Comparison of ENCODE assay signal across 18 cellular contexts in genomic region chr1:223765719-223766340, GRCh38. TPM values are rescaled to one million over a fixed set of nuclear protein-coding genes. Genes with fewer than 3 reads are reported as not detected.
DNase-seq lines count a peak whose midpoint lies in the region; ATAC-seq, FAIRE-seq and TF ChIP-seq lines count a peak whose summit lies in the region.
"Had no signal": no experiment of that assay in that cellular context is flagged by ENCODE, and none has a peak within 500 bp of the region (broad histone marks: within the 10 kb centered on the region; RNA-seq: fewer than 3 reads in every experiment).

No MANE protein-coding gene starts in this region.

- H4K20me1 ChIP-seq in GM23248 (ENCODE audit: insufficient read depth) = no peaks in the 10 kb centered on the region

- H3K4me1 ChIP-seq in A549 (peaks cover 17% of the 10 kb centered on the region), GM23248 (ENCODE audit: insufficient read depth) (peaks cover 6% of the 10 kb centered on the region; the same call in 1 of the 2 replicates)
- H3K4me1 ChIP-seq: prostate gland had no signal

- no peak for TF ChIP-seq POLR2A in A549 (IDR thresholded peaks at IDR 0.05; ENCODE audit: low read length)

- TF ChIP-seq CTCF in A549 (IDR thresholded peaks at IDR 0.05) (no peak), RWPE1 (conservative IDR thresholded peaks at IDR 0.05; ENCODE audit: low read depth) (no peak), CD14-positive monocyte (IDR thresholded peaks at IDR 0.05) (no peak)

- DNase-seq in A549 (ENCODE audit: low read depth in 1 of 2, low spot score in 1 of 2) = no peak
- peak; percentile 26 for DNase-seq in DMS153 treated with DMSO at 0.1 percent for 48 hours (lab: John Stamatoyannopoulos, UW; ENCODE audit: unreplicated experiment)
- no peak for DNase-seq in RWPE1 (ENCODE audit: low spot score)
- DNase-seq in medulla oblongata (ENCODE audit: extremely low spot score) = peak; percentile 32
- no peak for DNase-seq in mucosa of gallbladder (ENCODE audit: low spot score)
- no peak for DNase-seq in GM23248
- DNase-seq in midbrain (lab: John Stamatoyannopoulos, UW) = no peak
- no peak for DNase-seq in CD14-positive monocyte (ENCODE audit: low spot score)
- DNase-seq: activated T-cell treated with anti-CD3 and anti-CD28 coated beads for 4 hours; amniotic stem cell; stimulated activated CD4-positive, alpha-beta T cell treated with anti-CD3 and anti-CD28 coated beads, Interleukin-2, amount 100 ng/mL, for 48 hours; SW 1271 had no signal

- no peak overlapping the region for H3K4me2 ChIP-seq in A549
- no peak overlapping the region for H3K4me2 ChIP-seq in GM23248 (ENCODE audit: unreplicated experiment)
- H3K4me2 ChIP-seq: GM23338, KMS-11 had no signal

- peak; percentile 11 to 19; a peak in 2 of 6 replicates for ATAC-seq in A549
- ATAC-seq: stimulated activated memory B cell treated with anti-CD40 and anti-IgM and Interleukin-4, amounts not matched to agents 10 μg/mL and 1 μg/mL and 100 μg/mL, for 72 hours had no signal

- H2AFZ ChIP-seq in GM23248 = no peak overlapping the region
- H2AFZ ChIP-seq: GM23338 had no signal

- H3K4me1 Mint-ChIP-seq in CD14-positive monocyte = no peaks in the 10 kb centered on the region
- H3K4me1 Mint-ChIP-seq: GM23338; stimulated activated memory B cell treated with anti-CD40 and anti-IgM and Interleukin-4, amounts not matched to agents 10 μg/mL and 1 μg/mL and 100 μg/mL, for 72 hours had no signal

- CTCF ChIA-PET in A549 (lab: Yijun Ruan, JAX) = interaction anchor here (1.0 to 9.7 kb wide), 2 partner anchors 17 to 67 kb away, joined by 3 to 99 read pairs; no protein-coding TSS in a partner anchor
- CTCF ChIA-PET in RWPE1 (lab: Yijun Ruan, JAX) = no interaction called here

- TF ChIP-seq EP300 in A549 (IDR thresholded peaks at IDR 0.05) = no peak

- intact Hi-C loops in CD14-positive monocyte (cut with micrococcal nuclease) = no loop called here

- no peak overlapping the region for H3K9ac ChIP-seq in GM23248
- H3K9ac ChIP-seq: KMS-11 had no signal

- in situ Hi-C loops in GM23248 (cut with MboI) = no loop called here

- H3K27ac Mint-ChIP-seq in CD14-positive monocyte = peak overlapping the region in 1 of 7 donors; percentile 24
- H3K27ac Mint-ChIP-seq: dendritic cell treated with granulocyte-macrophage colony-stimulating factor and Interleukin-4, amounts not matched to agents 40 ng/mL and 50 ng/mL, for 4 days; GM23338; stimulated activated memory B cell treated with anti-CD40 and anti-IgM and Interleukin-4, amounts not matched to agents 10 μg/mL and 1 μg/mL and 100 μg/mL, for 72 hours had no signal

- no peaks in the 10 kb centered on the region for H3K79me2 ChIP-seq in GM23248 (ENCODE audit: insufficient read depth)

- POLR2A ChIA-PET in A549 (lab: Yijun Ruan, JAX) (interaction anchor here (0.5 kb wide), 1 partner anchor 59 kb away, joined by 6 read pairs; no protein-coding TSS in a partner anchor), RWPE1 (lab: Yijun Ruan, JAX; ENCODE audit: low non-redundant PET) (no interaction called here)

- H3K9me3 Mint-ChIP-seq in CD14-positive monocyte = no peaks in the 10 kb centered on the region
- H3K9me3 Mint-ChIP-seq: dendritic cell treated with granulocyte-macrophage colony-stimulating factor and Interleukin-4, amounts not matched to agents 40 ng/mL and 50 ng/mL, for 4 days; stimulated activated memory B cell treated with anti-CD40 and anti-IgM and Interleukin-4, amounts not matched to agents 10 μg/mL and 1 μg/mL and 100 μg/mL, for 72 hours had no signal

- FAIRE-seq in A549 (lab: Jason Lieb, UNC) = no peak
- FAIRE-seq: GM18507 had no signal

- no peaks in the 10 kb centered on the region for H3K9me2 ChIP-seq in GM23248 (ENCODE audit: insufficient read depth)

- no peak for TF ChIP-seq RAD21 in A549 (conservative IDR thresholded peaks at IDR 0.05 in 1 of 2, IDR thresholded peaks at IDR 0.05 in 1 of 2)

- H3K27ac ChIP-seq in A549 (no peak overlapping the region), RWPE1 (0 out of 2 replicates have a peak overlapping the region, but pooled peaks have one; percentile 23), GM23248 (no peak overlapping the region)
- H3K27ac ChIP-seq: KMS-11, prostate gland had no signal

- H3K27me3 Mint-ChIP-seq in CD14-positive monocyte (ENCODE audit: low read depth in 3 of 3) = peaks cover 0 to 3% (median 0%) of the 10 kb centered on the region in 3 donors
- H3K27me3 Mint-ChIP-seq: dendritic cell treated with granulocyte-macrophage colony-stimulating factor and Interleukin-4, amounts not matched to agents 40 ng/mL and 50 ng/mL, for 4 days; stimulated activated memory B cell treated with anti-CD40 and anti-IgM and Interleukin-4, amounts not matched to agents 10 μg/mL and 1 μg/mL and 100 μg/mL, for 72 hours had no signal

- H3K36me3 Mint-ChIP-seq in CD14-positive monocyte = peaks cover 72 to 84% of the 10 kb centered on the region in 2 donors

- H3K27me3 ChIP-seq in GM23248 (replicated peaks; ENCODE audit: insufficient read depth) = no peaks in the 10 kb centered on the region

- H3K36me3 ChIP-seq in GM23248 (ENCODE audit: low read depth) = peaks cover 54% of the 10 kb centered on the region

- H3K9me3 ChIP-seq in A549 = no peaks in the 10 kb centered on the region
- no peaks in the 10 kb centered on the region for H3K9me3 ChIP-seq in GM23248 (ENCODE audit: low read depth)
- H3K9me3 ChIP-seq: prostate gland had no signal

- H3F3A ChIP-seq in GM23248 (ENCODE audit: insufficient read depth) = peaks cover 33% of the 10 kb centered on the region

- 81% methylated on average over 7 of the region's 7 CpGs for WGBS in A549 (ENCODE audit: missing lambda C conversion rate)
- 86 to 90% methylated on average over 7 of the region's 7 CpGs for WGBS in GM23248 (ENCODE audit: low coverage in 1 of 2, low lambda C conversion rate in 2 of 2, missing lambda C conversion rate in 2 of 2), 2 experiments

- no peak overlapping the region for H3K4me3 Mint-ChIP-seq in CD14-positive monocyte
- H3K4me3 Mint-ChIP-seq: dendritic cell treated with granulocyte-macrophage colony-stimulating factor and Interleukin-4, amounts not matched to agents 40 ng/mL and 50 ng/mL, for 4 days; GM23338; stimulated activated memory B cell treated with anti-CD40 and anti-IgM and Interleukin-4, amounts not matched to agents 10 μg/mL and 1 μg/mL and 100 μg/mL, for 72 hours had no signal

- H3K4me3 ChIP-seq in A549 (no peak overlapping the region), GM23248 (no peak overlapping the region)
- H3K4me3 ChIP-seq: GM23338, prostate gland had no signal

TF ChIP-seq in A549, 52 proteins besides CTCF, POLR2A, EP300 and RAD21:
- no peak for TF ChIP-seq TP53 (CRISPR knock-in tag; IDR thresholded peaks at IDR 0.05)
- no peak for TF ChIP-seq SREBF2 (IDR thresholded peaks at IDR 0.05)
- no peak for TF ChIP-seq HDAC2 (IDR thresholded peaks at IDR 0.05)
- TF ChIP-seq MAZ (IDR thresholded peaks at IDR 0.05; ENCODE audit: borderline replicate concordance, low read depth, low read length) = no peak
- no peak for TF ChIP-seq ESRRA (IDR thresholded peaks at IDR 0.05; ENCODE audit: borderline replicate concordance, low read length)
- no peak for TF ChIP-seq NR3C1 (IDR thresholded peaks at IDR 0.05)
- no peak for TF ChIP-seq RARB (CRISPR knock-in tag; IDR thresholded peaks at IDR 0.05)
- no peak; the same call in 1 of the 2 replicates for TF ChIP-seq POLR2AphosphoS2 (conservative IDR thresholded peaks at IDR 0.05; ENCODE audit: low read length)
- no peak for TF ChIP-seq E2F6 (IDR thresholded peaks at IDR 0.05; ENCODE audit: borderline replicate concordance, low read depth)
- TF ChIP-seq, protein P1, sequence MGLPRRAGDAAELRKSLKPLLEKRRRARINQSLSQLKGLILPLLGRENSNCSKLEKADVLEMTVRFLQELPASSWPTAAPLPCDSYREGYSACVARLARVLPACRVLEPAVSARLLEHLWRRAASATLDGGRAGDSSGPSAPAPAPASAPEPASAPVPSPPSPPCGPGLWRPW (IDR thresholded peaks at IDR 0.05) = no peak
- TF ChIP-seq RNF2 (IDR thresholded peaks at IDR 0.05; ENCODE audit: borderline replicate concordance, low read depth) = no peak
- TF ChIP-seq KDM1A (IDR thresholded peaks at IDR 0.05; ENCODE audit: low read depth) = no peak
- TF ChIP-seq ELK1 (IDR thresholded peaks at IDR 0.05; ENCODE audit: low read depth, low read length) = no peak

RNA-seq across cellular contexts. Expression of gene CAPN2, which starts 53.5 kb away (rescaled TPM):
- polyA plus RNA-seq in A549 (2011; rRNA removed) (199 and 217 TPM in 2 replicates), A549 (2017; fragmentation: RNase III; extraction: RNeasy Plus Mini Kit Qiagen cat#74134 plus additional on column Dnase treatment) (285 to 327 TPM (median 300 TPM) in 3 replicates), GM23248 (2016; fragmentation: Nextera tagmentation; extraction: Ambion mirVana) (261 and 272 TPM in 2 replicates), CD14-positive monocyte (100 to 1,000 TPM; 127 to 182 TPM)
- 132 and 138 TPM in 2 replicates for polyA plus RNA-seq in A549 (2012; cell fraction: cytosol; rRNA removed)
- 115 and 134 TPM in 2 replicates for polyA plus RNA-seq in A549 (2012; cell fraction: nucleus; rRNA removed)
- 153 and 163 TPM in 2 replicates for polyA minus RNA-seq in A549 (2011; rRNA and poly(A)+ RNA removed)
- 431 TPM for total RNA-seq in mucosa of gallbladder
- 214 and 223 TPM in 2 replicates for total RNA-seq in GM23248 (2014; rRNA removed; shearing (Covaris generic))

Comparison
In these comparisons a context has a peak if more than half of its experiments do, and no peak if none do; other contexts are left out.
1. DNase-seq: peak in DMS153 treated with DMSO at 0.1 percent for 48 hours (single experiment) and medulla oblongata (single experiment); none in A549 (0 of 2), RWPE1 (single experiment), mucosa of gallbladder (single experiment), GM23248 (single experiment), midbrain (single experiment) and CD14-positive monocyte (single experiment).